10 cellular contexts compared by ENCODE assay signal in the genomic region with DNA sequence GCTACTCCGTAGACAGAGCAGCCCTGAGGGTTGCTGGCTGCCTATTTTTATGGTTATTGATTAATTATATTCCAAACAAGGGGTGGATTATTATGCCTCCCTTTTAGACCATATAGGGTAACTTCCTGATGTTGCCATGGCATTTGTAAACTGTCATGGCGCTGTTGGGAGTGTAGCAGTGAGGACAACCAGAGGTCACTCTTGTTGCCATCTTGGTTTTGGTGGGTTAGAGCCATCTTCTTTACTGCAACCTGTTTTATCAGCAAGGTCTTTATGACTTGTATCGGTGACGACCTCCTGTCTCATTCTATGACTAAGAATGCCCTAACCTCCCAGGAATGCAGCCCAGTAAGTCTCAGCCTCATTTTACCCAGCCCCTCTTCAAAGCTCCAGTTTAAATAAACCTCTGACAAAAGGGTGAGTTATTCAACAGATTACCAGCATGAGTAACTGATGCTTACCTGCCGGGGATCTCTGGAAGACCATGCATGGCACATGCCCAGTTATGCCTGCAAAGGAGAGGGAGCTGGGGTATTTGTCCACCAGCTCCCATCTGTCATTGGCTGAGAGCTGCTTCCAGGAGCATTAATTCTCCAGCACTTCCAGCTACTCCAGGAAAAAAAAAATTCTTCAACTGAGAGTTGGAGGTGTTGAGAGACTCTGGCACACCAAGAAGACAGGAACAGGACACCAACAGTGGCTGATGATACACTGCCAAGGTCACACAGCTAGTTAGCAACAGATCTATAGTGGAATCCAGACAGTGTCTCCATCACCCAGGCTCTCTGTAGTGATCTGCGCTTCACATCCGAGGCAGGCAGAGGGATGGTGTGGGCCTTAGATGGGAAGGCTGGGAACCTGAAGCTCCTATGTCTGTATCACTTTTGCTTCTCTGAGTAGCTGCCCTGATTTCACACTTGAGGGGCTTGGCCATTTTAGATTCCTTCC. TPM values are rescaled to one million over a fixed set of nuclear protein-coding genes. Genes with fewer than 3 reads are reported as not detected.
DNase-seq lines count a peak whose midpoint lies in the region; ATAC-seq and TF ChIP-seq lines count a peak whose summit lies in the region.
"Had no signal": no experiment of that assay in that cellular context is flagged by ENCODE, and none has a peak within 500 bp of the region (broad histone marks: within the 10 kb centered on the region; RNA-seq: fewer than 3 reads in every experiment).

No MANE protein-coding gene starts in this region.

- CTCF ChIA-PET in AG04450 (lab: Charles Lee), result interaction anchor here (0.9 to 6.1 kb wide), 7 partner anchors 10 to 255 kb away, joined by 5 to 104 read pairs (median 13); a partner anchor contains a TSS

- in situ Hi-C loops in GM13977 (cut with MboI; ENCODE audit: low pct_unique_long_range_greater_than_20kb, low sequenced_read_pairs, unreplicated experiment), result no loop called here

- H3K27ac ChIP-seq in AG04450 (ENCODE audit: low read depth, low read length) (peak overlapping the region; percentile 39), left lung (peak overlapping the region in 1 of 2 donors; percentile 78)
- H3K27ac ChIP-seq: thoracic aorta had no signal

- POLR2A ChIA-PET in AG04450 (lab: Yijun Ruan, JAX), result interaction anchor here (1.0 kb wide), 1 partner anchor 161 kb away, joined by 3 read pairs; no protein-coding TSS in a partner anchor

- H3K36me3 ChIP-seq in left lung, result peaks cover 0 to 46% of the 10 kb centered on the region in 2 donors
- H3K36me3 ChIP-seq in mucosa of descending colon (ENCODE audit: low read depth), result no peaks in the 10 kb centered on the region

- H3K4me1 ChIP-seq in left lung (peaks cover 9 to 44% of the 10 kb centered on the region in 2 donors), mucosa of descending colon (ENCODE audit: low read depth) (peaks cover 29% of the 10 kb centered on the region)

- peak; percentile 4 for ATAC-seq in left lung
- ATAC-seq in mucosa of descending colon, result no peak

- H3K4me3 ChIP-seq in AG04450 (ENCODE audit: low read depth, low read length) (no peak overlapping the region), left lung (no peak overlapping the region), mucosa of descending colon (no peak overlapping the region)
- H3K4me3 ChIP-seq: thoracic aorta had no signal

- no peaks in the 10 kb centered on the region for H3K27me3 ChIP-seq in AG04450 (ENCODE audit: control insufficient read depth, insufficient read depth, low read length)
- H3K27me3 ChIP-seq in left lung, result no peaks in the 10 kb centered on the region

- H3K9me3 ChIP-seq in AG04450 (ENCODE audit: control insufficient read depth, insufficient read depth, low read length) (peaks cover 7% of the 10 kb centered on the region), left lung (no peaks in the 10 kb centered on the region), mucosa of descending colon (no peaks in the 10 kb centered on the region)
- H3K9me3 ChIP-seq: thoracic aorta had no signal

- intact Hi-C loops in left lung (cut with DNase I) (loop anchor here in 1 of 2 donors (5.0 kb wide), 2 partner anchors 133 to 188 kb away; no protein-coding TSS in a partner anchor), mucosa of descending colon (cut with DNase I, micrococcal nuclease) (loop anchor here in 1 of 2 donors (5.0 kb wide), 2 partner anchors 133 to 188 kb away; no protein-coding TSS in a partner anchor)

- DNase-seq in AG04450 (ENCODE audit: low read depth, low spot score) (peak; percentile 18), HK-2 (ENCODE audit: unreplicated experiment) (peak; percentile 49), amniotic epithelial cell (ENCODE audit: low read depth) (peak; percentile 60), left lung (no peak), MV-4-11 (lab: John Stamatoyannopoulos, UW) (no peak), mucosa of descending colon (no peak), GM13977 (ENCODE audit: low spot score) (no peak), AG08396 (ENCODE audit: low spot score) (no peak)
- DNase-seq: GDM1 had no signal

- TF ChIP-seq CTCF in AG04450 (IDR thresholded peaks at IDR 0.05; ENCODE audit: low read depth, low read length), result no peak
- no peak for TF ChIP-seq CTCF in left lung (IDR thresholded peaks at IDR 0.05)
- no peak for TF ChIP-seq CTCF in mucosa of descending colon (IDR thresholded peaks at IDR 0.05)
- TF ChIP-seq CTCF in GM13977 (IDR thresholded peaks at IDR 0.05; ENCODE audit: extremely low read depth, insufficient read depth, missing control alignments), result no peak

RNA-seq across cellular contexts. Expression of a gene that starts 36.6 kb away (rescaled TPM):
- 0.52 and 0.57 TPM in 2 replicates for polyA plus RNA-seq in AG04450 (2011; rRNA removed)
- polyA minus RNA-seq in AG04450 (2011; rRNA and poly(A)+ RNA removed), result 1.6 and 2.4 TPM in 2 replicates
- 1 to 10 TPM; 3.9 to 4.2 TPM for total RNA-seq in left lung
- total RNA-seq in mucosa of descending colon, result 1 to 10 TPM in 2 of 3 donors, under 1 TPM in 1; 0.47 to 1.4 (median 1.0) TPM

RNA-seq across cellular contexts. Expression of a gene that starts 51.6 kb away (rescaled TPM):
- 31.1 and 44.1 TPM in 2 replicates for polyA plus RNA-seq in AG04450 (2011; rRNA removed)
- 47.0 and 68.2 TPM in 2 replicates for polyA minus RNA-seq in AG04450 (2011; rRNA and poly(A)+ RNA removed)
- total RNA-seq in left lung, result 100 to 1,000 TPM in 1 of 2 donors, 10 to 100 TPM in 1; 80.3 to 133 TPM
- 100 to 1,000 TPM; 131 to 207 (median 164) TPM for total RNA-seq in mucosa of descending colon

Comparison
In these comparisons a context has a peak if more than half of its experiments do, and no peak if none do; other contexts are left out.
1. DNase-seq: peak in AG04450 (single experiment), HK-2 (single experiment) and amniotic epithelial cell (single experiment); none in left lung (0 of 2), MV-4-11 (single experiment), mucosa of descending colon (0 of 3), GM13977 (single experiment) and AG08396 (single experiment).